10 cellular contexts compared by ENCODE assay signal in genomic region chr12:66103011-66103913, GRCh38. TPM values are rescaled to one million over a fixed set of nuclear protein-coding genes. Genes with fewer than 3 reads are reported as not detected.
DNase-seq lines count a peak whose midpoint lies in the region; TF ChIP-seq lines count a peak whose summit lies in the region.
"Had no signal": no experiment of that assay in that cellular context is flagged by ENCODE, and none has a peak within 500 bp of the region (broad histone marks: within the 10 kb centered on the region; RNA-seq: fewer than 3 reads in every experiment).

No MANE protein-coding gene starts in this region.

- H3K4me1 ChIP-seq in BE2C (no peaks in the 10 kb centered on the region), OCI-LY7 (ENCODE audit: insufficient read depth, low read length, poor library complexity, severe bottlenecking) (peaks cover 4% of the 10 kb centered on the region), esophagus squamous epithelium (peaks cover 0 to 7% (median 0%) of the 10 kb centered on the region in 3 donors)

- TF ChIP-seq POLR2A in esophagus squamous epithelium (IDR thresholded peaks at IDR 0.05): no peak

- no peaks in the 10 kb centered on the region for H3K27me3 ChIP-seq in BE2C
- no peaks in the 10 kb centered on the region for H3K27me3 ChIP-seq in GM06990 (replicated peaks; ENCODE audit: control insufficient read depth, insufficient read depth, low read length)
- peaks cover 0 to 15% (median 0%) of the 10 kb centered on the region in 4 donors for H3K27me3 ChIP-seq in esophagus squamous epithelium

- no peaks in the 10 kb centered on the region for H3K9me3 ChIP-seq in BE2C
- no peaks in the 10 kb centered on the region for H3K9me3 ChIP-seq in OCI-LY7 (ENCODE audit: low read length)
- H3K9me3 ChIP-seq in esophagus squamous epithelium: peaks cover 0 to 7% (median 0%) of the 10 kb centered on the region in 3 donors

- no peak overlapping the region for H3K4me2 ChIP-seq in OCI-LY7 (ENCODE audit: low read length)

- DNase-seq in BE2C: no peak
- no peak for DNase-seq in GM06990 (ENCODE audit: extremely low read depth, insufficient read length)
- DNase-seq in OCI-LY7 (ENCODE audit: low spot score): no peak
- DNase-seq in glomerular visceral epithelial cell (ENCODE audit: extremely low spot score): peak; percentile 2
- no peak for DNase-seq in esophagus squamous epithelium (lab: John Stamatoyannopoulos, UW)
- no peak for DNase-seq in NCI-H2227 (lab: John Stamatoyannopoulos, UW; ENCODE audit: unreplicated experiment)
- no peak for DNase-seq in dedifferentiated amniotic fluid mesenchymal stem cell (ENCODE audit: extremely low spot score)
- DNase-seq in GOT3 (lab: John Stamatoyannopoulos, UW): no peak
- DNase-seq: hippocampal formation; stimulated activated CD4-positive, alpha-beta T cell treated with anti-CD3 and anti-CD28 coated beads, Interleukin-2, amount 100 ng/mL, for 48 hours had no signal

- POLR2A ChIA-PET in OCI-LY7 (lab: Charles Lee): interaction anchor here (0.7 kb wide), 1 partner anchor 137 kb away, joined by 3 read pairs; no protein-coding TSS in a partner anchor

- CTCF ChIA-PET in OCI-LY7 (lab: Charles Lee; ENCODE audit: unreplicated experiment): no interaction called here

- TF ChIP-seq CTCF in BE2C (IDR thresholded peaks at IDR 0.05; ENCODE audit: low read depth, low read length): 0 out of 2 replicates have a peak, but pooled peaks have one; percentile 24
- peak; percentile 38 for TF ChIP-seq CTCF in GM06990 (IDR thresholded peaks at IDR 0.05; ENCODE audit: insufficient read depth, low read length, poor library complexity, severe bottlenecking)
- peak; percentile 53 for TF ChIP-seq CTCF in OCI-LY7 (conservative IDR thresholded peaks at IDR 0.05; ENCODE audit: low read length)
- peak in 1 of 6 experiments; percentile 8 for TF ChIP-seq CTCF in esophagus squamous epithelium (IDR thresholded peaks at IDR 0.05)

- H3K36me3 ChIP-seq in BE2C (no peaks in the 10 kb centered on the region), GM06990 (ENCODE audit: control insufficient read depth, insufficient read depth, low read length) (no peaks in the 10 kb centered on the region), OCI-LY7 (ENCODE audit: insufficient read depth, low read length) (no peaks in the 10 kb centered on the region), esophagus squamous epithelium (no peaks in the 10 kb centered on the region)

- no peak overlapping the region for H3K4me3 ChIP-seq in BE2C (ENCODE audit: low read depth, low read length)
- H3K4me3 ChIP-seq in GM06990 (replicated peaks; ENCODE audit: low read depth, low read length): no peak overlapping the region
- H3K4me3 ChIP-seq in OCI-LY7 (ENCODE audit: low read depth, low read length, poor library complexity, severe bottlenecking): no peak overlapping the region
- no peak overlapping the region for H3K4me3 ChIP-seq in esophagus squamous epithelium

- no TSS peak for BruUV-seq in OCI-LY7 (replicated peaks; lab: Mats Ljungman, UMichigan)

- no peak overlapping the region for H2AFZ ChIP-seq in OCI-LY7 (ENCODE audit: low read length)

- WGBS in esophagus squamous epithelium, 2 donors: 83 to 95% methylated on average over 3 of the region's 3 CpGs

- H3K27ac ChIP-seq in OCI-LY7 (ENCODE audit: low read depth, low read length, poor library complexity, severe bottlenecking): no peak overlapping the region
- no peak overlapping the region for H3K27ac ChIP-seq in esophagus squamous epithelium

- H3K79me2 ChIP-seq in OCI-LY7 (ENCODE audit: insufficient read depth, low read depth, low read length): no peaks in the 10 kb centered on the region

- H4K20me1 ChIP-seq in OCI-LY7 (ENCODE audit: insufficient read depth, low read length): no peaks in the 10 kb centered on the region

- intact Hi-C loops in OCI-LY7 (cut with micrococcal nuclease; ENCODE audit: unreplicated experiment) (no loop called here), esophagus squamous epithelium (cut with DNase I) (no loop called here)

- H3K9me2 ChIP-seq in OCI-LY7 (ENCODE audit: insufficient read depth, low read length): no peaks in the 10 kb centered on the region

RNA-seq across cellular contexts. Expression of gene LLPH, which starts 27.3 kb away (rescaled TPM):
- 26.7 TPM for polyA plus RNA-seq in BE2C (2012; ENCODE audit: insufficient read depth, insufficient read length, low read depth)
- 5.7 and 17.0 TPM in 2 replicates for total RNA-seq in OCI-LY7 (2014; rRNA removed; shearing (Covaris generic))
- total RNA-seq in OCI-LY7 (2022) (34.5 and 39.6 TPM in 2 replicates), esophagus squamous epithelium (10 to 100 TPM in 2 of 4 donors, 1 to 10 TPM in 2; 3.1 to 15.6 (median 9.1) TPM)
